In the genomic region with DNA sequence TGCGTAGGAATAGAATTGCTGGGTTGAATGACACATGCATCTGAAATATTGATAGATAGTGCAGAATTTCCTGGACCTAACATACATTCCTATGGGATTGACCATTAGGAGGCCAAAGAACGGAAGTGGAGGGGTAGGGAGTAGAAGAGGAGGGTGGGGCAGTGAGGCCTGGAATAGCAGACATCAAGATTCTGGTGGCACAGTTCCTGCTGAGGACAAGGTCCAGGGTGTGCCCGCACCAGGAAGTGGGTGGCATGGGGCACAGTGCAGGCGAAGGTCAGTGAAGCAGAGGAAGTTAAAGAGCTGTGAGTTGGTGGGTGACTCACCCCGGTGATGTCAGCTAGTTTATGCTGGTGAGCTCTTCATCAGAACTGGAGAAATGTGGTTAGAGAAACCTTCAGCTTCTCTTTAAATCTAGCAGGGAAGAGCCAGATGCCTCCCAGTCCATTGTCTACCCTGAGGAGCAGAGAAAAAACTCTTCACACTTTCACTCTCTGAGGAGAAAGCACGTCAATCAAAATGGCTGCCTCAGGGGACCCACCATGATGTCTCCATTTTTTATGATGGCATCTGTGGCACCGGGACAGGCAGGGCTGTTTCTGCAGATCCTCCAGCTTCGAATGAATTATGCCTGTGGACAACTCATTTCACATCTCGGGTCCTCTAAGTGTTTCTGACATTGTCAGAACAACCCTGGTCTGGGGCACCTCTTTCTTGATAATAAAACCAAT, we compare ENCODE assay signal across 9 cellular contexts. TPM values are rescaled to one million over a fixed set of nuclear protein-coding genes. Genes with fewer than 3 reads are reported as not detected.
DNase-seq lines count a peak whose midpoint lies in the region; ATAC-seq and TF ChIP-seq lines count a peak whose summit lies in the region.
"Had no signal": no experiment of that assay in that cellular context is flagged by ENCODE, and none has a peak within 500 bp of the region (broad histone marks: within the 10 kb centered on the region; RNA-seq: fewer than 3 reads in every experiment).

No MANE protein-coding gene starts in this region.

- no peak for TF ChIP-seq CTCF in Caco-2 (IDR thresholded peaks at IDR 0.05; ENCODE audit: insufficient read depth in 1 of 2, low read depth in 1 of 2, low read length in 1 of 2, severe bottlenecking in 1 of 2, unreplicated experiment in 1 of 2)

- peaks cover 2% of the 10 kb centered on the region for H3K9me3 Mint-ChIP-seq in Caco-2 (ENCODE audit: unreplicated experiment)

- BruUV-seq in Caco-2 (replicated peaks; lab: Mats Ljungman, UMichigan): no TSS peak

- no peaks in the 10 kb centered on the region; the same call in 1 of the 2 replicates for H3K36me3 ChIP-seq in Caco-2 (ENCODE audit: control insufficient read depth, insufficient read depth, low read length)

- ATAC-seq in HG02885 (IDR thresholded peaks at IDR 0.05; ENCODE audit: poor library complexity, unreplicated experiment) (peak; percentile 45), right cardiac atrium (peak; percentile 80 to 88)

- peaks cover under 1% of the 10 kb centered on the region; the same call in 1 of the 2 replicates for H3K9me3 ChIP-seq in Caco-2
- H3K9me3 ChIP-seq in right cardiac atrium (ENCODE audit: control insufficient read depth, low read length): no peaks in the 10 kb centered on the region

- WGBS in right cardiac atrium: 64% methylated on average over 9 of the region's 9 CpGs

- no peaks in the 10 kb centered on the region for H3K27me3 Mint-ChIP-seq in Caco-2 (ENCODE audit: insufficient read depth, unreplicated experiment)

- no peak for DNase-seq in Caco-2
- peak; percentile 87 for DNase-seq in SIG-M5 treated with dmso at 0.1 percent for 504 hours (lab: John Stamatoyannopoulos, UW; ENCODE audit: unreplicated experiment)
- DNase-seq in activated gamma-delta T cell treated with Interleukin-2 at 50 U/mL for 16 hours: peak; percentile 65
- DNase-seq in right cardiac atrium: peak; percentile 76 to 84 (median 82)
- DNase-seq in stimulated activated CD4-positive, alpha-beta T cell treated with anti-CD3 and anti-CD28 coated beads, Interleukin-2, amount 100 ng/mL, for 48 hours: peak; percentile 56 to 61
- DNase-seq in putamen (ENCODE audit: low spot score): no peak
- DNase-seq in superior temporal gyrus (ENCODE audit: extremely low spot score): no peak

- POLR2A ChIA-PET in Caco-2 (lab: Charles Lee): no interaction called here

- peaks cover 27% of the 10 kb centered on the region for H3K4me1 Mint-ChIP-seq in Caco-2 (ENCODE audit: low read depth, unreplicated experiment)

- H3K27me3 ChIP-seq in Caco-2 (replicated peaks; ENCODE audit: control insufficient read depth, insufficient read depth, low read length) (no peaks in the 10 kb centered on the region), right cardiac atrium (ENCODE audit: control insufficient read depth, insufficient read depth) (no peaks in the 10 kb centered on the region)

- CTCF ChIA-PET in Caco-2 (lab: Charles Lee): no interaction called here

- H3K27ac Mint-ChIP-seq in Caco-2 (ENCODE audit: unreplicated experiment): peak overlapping the region; percentile 42

- intact Hi-C loops in Caco-2 (cut with micrococcal nuclease; ENCODE audit: unreplicated experiment): loop anchor here (2.0 to 10.0 kb wide), 2 partner anchors 21 to 1227 kb away; no protein-coding TSS in a partner anchor
- intact Hi-C loops in right cardiac atrium (cut with DNase I): loop anchor here in 3 of 4 donors (10.0 kb wide), 2 partner anchors 157 to 327 kb away; no protein-coding TSS in a partner anchor

- H3K4me3 Mint-ChIP-seq in Caco-2 (ENCODE audit: unreplicated experiment): no peak overlapping the region

- no peaks in the 10 kb centered on the region for H3K36me3 Mint-ChIP-seq in Caco-2 (ENCODE audit: insufficient read depth, unreplicated experiment)

- no peak overlapping the region for H3K4me3 ChIP-seq in Caco-2 (ENCODE audit: low read depth, low read length)
- H3K4me3 ChIP-seq in right cardiac atrium (ENCODE audit: low read length): no peak overlapping the region
- H3K4me3 ChIP-seq: skin epidermis had no signal

- peaks cover 39% of the 10 kb centered on the region for H3K4me1 ChIP-seq in Caco-2
- H3K4me1 ChIP-seq in right cardiac atrium (ENCODE audit: control insufficient read depth, insufficient read depth, low read length): peaks cover 4% of the 10 kb centered on the region

- no peak overlapping the region for H3K27ac ChIP-seq in right cardiac atrium (ENCODE audit: low read length)

RNA-seq across cellular contexts. Expression of a gene that starts 55.9 kb away (rescaled TPM):
- total RNA-seq in Caco-2 (2022) (0.43 TPM in 1 of 2 replicates, not detected in the other), right cardiac atrium (not detected)
- 0.07 TPM for polyA plus RNA-seq in right cardiac atrium

Comparison
In these comparisons a context has a peak if more than half of its experiments do, and no peak if none do; other contexts are left out.
1. DNase-seq: peak in SIG-M5 treated with dmso at 0.1 percent for 504 hours (single experiment), activated gamma-delta T cell treated with Interleukin-2 at 50 U/mL for 16 hours (single experiment), right cardiac atrium (3 of 3) and stimulated activated CD4-positive, alpha-beta T cell treated with anti-CD3 and anti-CD28 coated beads, Interleukin-2, amount 100 ng/mL, for 48 hours (2 of 2); none in Caco-2 (0 of 2), putamen (single experiment) and superior temporal gyrus (single experiment).